Comparison of ENCODE assay signal across 17 cellular contexts in the genomic region with DNA sequence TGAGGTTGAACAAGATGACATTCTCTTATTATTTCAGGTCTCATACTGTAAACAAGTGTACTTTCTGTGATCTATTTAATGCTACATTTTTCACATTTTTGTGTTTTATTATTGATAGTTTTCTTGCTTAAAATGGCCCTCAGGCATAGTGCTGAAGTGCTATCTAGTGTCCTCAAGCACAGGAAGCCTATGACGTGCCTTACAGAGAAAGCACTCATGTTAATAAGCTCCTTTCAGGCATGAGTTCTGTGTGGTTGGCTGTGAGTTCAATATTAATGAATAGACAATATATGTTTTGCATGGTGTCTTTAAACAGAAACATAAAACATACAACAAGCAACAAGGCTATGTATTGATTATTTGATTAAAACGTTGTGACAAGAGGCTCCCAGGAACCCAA.
DNase-seq lines count a peak whose midpoint lies in the region; ATAC-seq, FAIRE-seq and TF ChIP-seq lines count a peak whose summit lies in the region.
"Had no signal": no experiment of that assay in that cellular context is flagged by ENCODE, and none has a peak within 500 bp of the region (broad histone marks: within the 10 kb centered on the region; RNA-seq: fewer than 3 reads in every experiment).

No MANE protein-coding gene starts in this region.

- peak; percentile 11 for FAIRE-seq in H54 (lab: Jason Lieb, UNC)
- peak; percentile 89 for FAIRE-seq in islet of Langerhans (lab: Jason Lieb, UNC)

- ATAC-seq in HG03039 (IDR thresholded peaks at IDR 0.05; ENCODE audit: unreplicated experiment): no peak

- no peak for TF ChIP-seq POLR2A in H54 (IDR thresholded peaks at IDR 0.05; ENCODE audit: low read depth, low read length)

- DNase-seq in H54 (ENCODE audit: insufficient read length, low spot score) (no peak), LoVo (ENCODE audit: low spot score) (peak; percentile 0), foreskin melanocyte (peak; percentile 70), KBM-7 (no peak)
- DNase-seq in stimulated activated CD4-positive, alpha-beta T cell treated with anti-CD3 and anti-CD28 coated beads, Interleukin-1b, Interleukin-23, amount 100 ng/mL, for 48 hours: no peak
- DNase-seq: C1 segment of cervical spinal cord; Calu3; CD4-positive, alpha-beta memory T cell; COR-L47; DMS53; DMS79 treated with DMSO at 0.1 percent for 48 hours; GF-D8; GOT3; H7; HCEC 1CT had no signal

- in situ Hi-C loops in KBM-7 (cut with MboI; ENCODE audit: low pct_unique_long_range_greater_than_20kb, low sequenced_read_pairs): no loop called here

Comparison
In these comparisons a context has a peak if more than half of its experiments do, and no peak if none do; other contexts are left out.
1. DNase-seq: peak in LoVo (single experiment) and foreskin melanocyte (single experiment); none in H54 (single experiment), KBM-7 (single experiment) and stimulated activated CD4-positive, alpha-beta T cell treated with anti-CD3 and anti-CD28 coated beads, Interleukin-1b, Interleukin-23, amount 100 ng/mL, for 48 hours (single experiment).